8 cellular contexts compared by ENCODE assay signal in genomic region chr18:3261035-3261392, GRCh38. TPM values are rescaled to one million over a fixed set of nuclear protein-coding genes. Genes with fewer than 3 reads are reported as not detected.
DNase-seq lines count a peak whose midpoint lies in the region; ATAC-seq and TF ChIP-seq lines count a peak whose summit lies in the region.

No MANE protein-coding gene starts in this region.

- H3K36me3 Mint-ChIP-seq in brain, result peaks cover 4% of the 10 kb centered on the region

- H3K18ac ChIP-seq in mesenchymal stem cell (ENCODE audit: low read depth in 1 of 2, low read length in 2 of 2), result peak overlapping the region; percentile 61 to 66

- no peak for ATAC-seq in heart right ventricle

- no peak overlapping the region for H2BK120ac ChIP-seq in mesenchymal stem cell (ENCODE audit: low read depth, low read length)

- H3K9me3 ChIP-seq in heart right ventricle (no peaks in the 10 kb centered on the region), mesenchymal stem cell (ENCODE audit: control insufficient read depth, low read length) (no peaks in the 10 kb centered on the region), vagina (no peaks in the 10 kb centered on the region)

- H3K79me1 ChIP-seq in mesenchymal stem cell (replicated peaks; ENCODE audit: low read length, poor library complexity, severe bottlenecking), result peaks cover 7% of the 10 kb centered on the region

- H3K27me3 ChIP-seq in heart right ventricle (no peaks in the 10 kb centered on the region), mesenchymal stem cell (ENCODE audit: control insufficient read depth in 1 of 2, insufficient read depth in 1 of 2, low read length in 2 of 2) (no peaks in the 10 kb centered on the region), vagina (no peaks in the 10 kb centered on the region)

- H3K4me1 Mint-ChIP-seq in brain, result peaks cover 50% of the 10 kb centered on the region

- intact Hi-C loops in heart right ventricle (cut with DNase I), result loop anchor here in 3 of 10 donors (5.0 kb wide), 3 partner anchors 191 to 341 kb away; partner anchors contain the start of gene TGIF1 (in 2 of the 3)
- intact Hi-C loops in cardiac septum (cut with DNase I), result loop anchor here (5.0 to 10.0 kb wide), 3 partner anchors 191 to 514 kb away; partner anchors contain the start of gene TGIF1
- intact Hi-C loops in vagina (cut with DNase I), result no loop called here

- H4K8ac ChIP-seq in mesenchymal stem cell (ENCODE audit: low read length), result no peak overlapping the region

- no peak overlapping the region for H2BK12ac ChIP-seq in mesenchymal stem cell (ENCODE audit: low read length in 2 of 2)

- peak overlapping the region; percentile 98 for H3K9ac ChIP-seq in mesenchymal stem cell (ENCODE audit: low read length)

- H3K4me2 ChIP-seq in mesenchymal stem cell (ENCODE audit: low read length, poor library complexity, severe bottlenecking), result peak overlapping the region; percentile 77

- peak overlapping the region; percentile 96 to 100 (median 100) for H3K27ac Mint-ChIP-seq in brain

- H3K27ac ChIP-seq in heart right ventricle (peak overlapping the region; percentile 96 to 100 (median 98)), mesenchymal stem cell (ENCODE audit: low read length, poor library complexity, severe bottlenecking) (peak overlapping the region; percentile 98), vagina (peak overlapping the region; percentile 90)

- peak overlapping the region; percentile 84 for H2AK5ac ChIP-seq in mesenchymal stem cell (ENCODE audit: low read length, severe bottlenecking)

- WGBS in heart right ventricle, 2 donors, result 9 to 10% methylated on average over 5 of the region's 5 CpGs
- 0% methylated on average over 3 of the region's 5 CpGs for WGBS in mesenchymal stem cell

- H3K27me3 Mint-ChIP-seq in brain, result peaks cover 8% of the 10 kb centered on the region

- H3K4me1 ChIP-seq in heart right ventricle (peaks cover 1 to 80% (median 59%) of the 10 kb centered on the region in 9 donors), mesenchymal stem cell (ENCODE audit: control insufficient read depth, insufficient read depth, low read depth, low read length) (peaks cover 10% of the 10 kb centered on the region), vagina (peaks cover 43% of the 10 kb centered on the region)

- H3K4me3 ChIP-seq in heart right ventricle, result peak overlapping the region; percentile 73 to 96 (median 87)
- H3K4me3 ChIP-seq in mesenchymal stem cell (ENCODE audit: insufficient read depth in 1 of 2, low read depth in 1 of 2, low read length in 2 of 2), result peak overlapping the region; percentile 92 to 99
- peak overlapping the region; percentile 57 to 86 for H3K4me3 ChIP-seq in vagina

- H3K36me3 ChIP-seq in heart right ventricle (peaks cover 0 to 42% (median 24%) of the 10 kb centered on the region in 9 donors), mesenchymal stem cell (ENCODE audit: control insufficient read depth in 1 of 2, insufficient read depth in 2 of 2, low read depth in 1 of 2, low read length in 2 of 2) (peaks cover 13 to 37% of the 10 kb centered on the region in 2 experiments), vagina (peaks cover 0 to 25% of the 10 kb centered on the region in 2 donors)

- no peaks in the 10 kb centered on the region for H3K9me3 Mint-ChIP-seq in brain

- peak overlapping the region; percentile 35 for H4K91ac ChIP-seq in mesenchymal stem cell (ENCODE audit: low read length)

- H3K4ac ChIP-seq in mesenchymal stem cell (ENCODE audit: low read depth in 1 of 2, low read length in 2 of 2), result peak overlapping the region in 1 of 2 experiments; percentile 94

- no peak for DNase-seq in heart right ventricle
- no peak for DNase-seq in cardiac septum (ENCODE audit: low spot score)
- DNase-seq in mesenchymal stem cell, result no peak
- no peak for DNase-seq in vagina (ENCODE audit: extremely low spot score in 2 of 2)
- DNase-seq in stimulated activated CD4-positive, alpha-beta T cell treated with anti-CD3 and anti-CD28 coated beads, Interleukin-2, amount 100 ng/mL, for 24 hours, result no peak
- DNase-seq in pons (ENCODE audit: low spot score), result no peak
- DNase-seq in stimulated activated CD4-positive, alpha-beta T cell treated with anti-CD3 and anti-CD28 coated beads, Interleukin-4, amount 100 ng/mL, for 1 hour, result no peak

- TF ChIP-seq CTCF in heart right ventricle (IDR thresholded peaks at IDR 0.05) (no peak), brain (conservative IDR thresholded peaks at IDR 0.05) (no peak), vagina (IDR thresholded peaks at IDR 0.05) (peak in 1 of 3 experiments; percentile 5)

- peak overlapping the region; percentile 90 to 99 (median 98) for H3K4me3 Mint-ChIP-seq in brain

- peak overlapping the region; percentile 100 for H2BK5ac ChIP-seq in mesenchymal stem cell (ENCODE audit: low read depth, low read length, poor library complexity, severe bottlenecking)

- TF ChIP-seq POLR2A in vagina (IDR thresholded peaks at IDR 0.05), result no peak

- H3K14ac ChIP-seq in mesenchymal stem cell (ENCODE audit: low read length in 2 of 2), result no peak overlapping the region

- no peak overlapping the region for H2BK15ac ChIP-seq in mesenchymal stem cell (ENCODE audit: low read depth, poor library complexity, severe bottlenecking)

- H2AFZ ChIP-seq in mesenchymal stem cell (ENCODE audit: low read depth, low read length), result no peak overlapping the region

- no peak overlapping the region for H3K23ac ChIP-seq in mesenchymal stem cell (ENCODE audit: low read length in 2 of 2)

RNA-seq across cellular contexts. Expression of gene MYL12B, which starts 0.9 kb away (rescaled TPM):
- total RNA-seq in heart right ventricle (100 to 1,000 TPM; 153 to 241 (median 190) TPM), cardiac septum (228 TPM), vagina (214 TPM)
- polyA plus RNA-seq in heart right ventricle (100 to 1,000 TPM; 292 to 457 TPM), brain (ENCODE audit: insufficient read depth, low read depth, low replicate concordance) (210 TPM)
- 460 TPM for polyA plus RNA-seq in mesenchymal stem cell (2013, experiment 1 of 2)
- 471 TPM for polyA plus RNA-seq in mesenchymal stem cell (2013, experiment 2 of 2)

RNA-seq across cellular contexts. Expression of gene MYL12A, which starts 13.4 kb away (rescaled TPM):
- total RNA-seq in heart right ventricle (1,000 to 10,000 TPM in 9 of 10 donors, 100 to 1,000 TPM in 1; 952 to 8,349 (median 4,124) TPM), cardiac septum (4,186 TPM), vagina (193 TPM)
- polyA plus RNA-seq in heart right ventricle (1,000 to 10,000 TPM in 1 of 2 donors, 100 to 1,000 TPM in 1; 708 to 3,345 TPM), brain (ENCODE audit: insufficient read depth, low read depth, low replicate concordance) (89.2 TPM)
- polyA plus RNA-seq in mesenchymal stem cell (2013, experiment 1 of 2), result 689 TPM
- 719 TPM for polyA plus RNA-seq in mesenchymal stem cell (2013, experiment 2 of 2)

RNA-seq across cellular contexts. Expression of gene MYOM1, which starts 41.2 kb away (rescaled TPM):
- total RNA-seq in heart right ventricle (1,000 to 10,000 TPM in 4 of 10 donors, 100 to 1,000 TPM in 6; 514 to 1,558 (median 939) TPM), cardiac septum (878 TPM), vagina (1.2 TPM)
- polyA plus RNA-seq in heart right ventricle (100 to 1,000 TPM in 1 of 2 donors, 10 to 100 TPM in 1; 94.4 to 174 TPM), brain (ENCODE audit: insufficient read depth, low read depth, low replicate concordance) (3.1 TPM)
- polyA plus RNA-seq in mesenchymal stem cell (2013, experiment 1 of 2), result 0.11 TPM
- 0.03 TPM for polyA plus RNA-seq in mesenchymal stem cell (2013, experiment 2 of 2)

Comparison
In these comparisons a context has a peak if more than half of its experiments do, and no peak if none do; other contexts are left out.
1. RNA of gene MYOM1, which starts 41.2 kb away (total RNA-seq): 514 to 1,558 TPM in heart right ventricle and 878 TPM in cardiac septum (single experiment); 1.2 TPM in vagina (single experiment); every median in the first group is over 100 times any median in the second.
2. Peak in every context shown above with its lines, with median percentiles within 50 percentile points of each other: H3K27ac ChIP-seq and H3K4me3 ChIP-seq.